Comparison of ENCODE assay signal across 2 cellular contexts in genomic region chr6:148293181-148293995, GRCh38.
TF ChIP-seq lines count a peak whose summit lies in the region.

No MANE protein-coding gene starts in this region.

TF ChIP-seq in SK-N-SH, 30 proteins besides CTCF, POLR2A, EP300 and RAD21 (continued from another document):
- no peak for TF ChIP-seq PBX3 (IDR thresholded peaks at IDR 0.05)
- no peak for TF ChIP-seq SIN3A (IDR thresholded peaks at IDR 0.05; ENCODE audit: borderline replicate concordance, low read depth, low read length)
- no peak for TF ChIP-seq NFIC (IDR thresholded peaks at IDR 0.05; ENCODE audit: borderline replicate concordance)
- no peak for TF ChIP-seq SMC3 (IDR thresholded peaks at IDR 0.05; ENCODE audit: low read depth, low read length)
- no peak for TF ChIP-seq TAF1 (IDR thresholded peaks at IDR 0.05; ENCODE audit: borderline replicate concordance, low read depth, low read length)
- no peak for TF ChIP-seq USF2 (IDR thresholded peaks at IDR 0.05; ENCODE audit: borderline replicate concordance, low read depth, low read length)
- no peak for TF ChIP-seq IRF3 (IDR thresholded peaks at IDR 0.05; ENCODE audit: low read depth, low read length)
- TF ChIP-seq FOXJ3 (CRISPR knock-in tag; IDR thresholded peaks at IDR 0.05) = no peak
- TF ChIP-seq FOSL2 (IDR thresholded peaks at IDR 0.05; ENCODE audit: borderline replicate concordance, low read depth) = no peak
- TF ChIP-seq TCF12 (IDR thresholded peaks at IDR 0.05) = no peak
- no peak for TF ChIP-seq EZH2phosphoT487 (IDR thresholded peaks at IDR 0.05; ENCODE audit: borderline replicate concordance, low read depth)
- no peak for TF ChIP-seq YY1 (IDR thresholded peaks at IDR 0.05; ENCODE audit: low read depth)
TF ChIP-seq in SK-N-SH: peak in this region for 0.

TF ChIP-seq in SK-N-SH treated with all-trans-retinoic acid at 6 μM for 48 hours, 23 proteins besides CTCF, POLR2A, EP300 and RAD21 (continued from another document):
- TF ChIP-seq, protein P1, sequence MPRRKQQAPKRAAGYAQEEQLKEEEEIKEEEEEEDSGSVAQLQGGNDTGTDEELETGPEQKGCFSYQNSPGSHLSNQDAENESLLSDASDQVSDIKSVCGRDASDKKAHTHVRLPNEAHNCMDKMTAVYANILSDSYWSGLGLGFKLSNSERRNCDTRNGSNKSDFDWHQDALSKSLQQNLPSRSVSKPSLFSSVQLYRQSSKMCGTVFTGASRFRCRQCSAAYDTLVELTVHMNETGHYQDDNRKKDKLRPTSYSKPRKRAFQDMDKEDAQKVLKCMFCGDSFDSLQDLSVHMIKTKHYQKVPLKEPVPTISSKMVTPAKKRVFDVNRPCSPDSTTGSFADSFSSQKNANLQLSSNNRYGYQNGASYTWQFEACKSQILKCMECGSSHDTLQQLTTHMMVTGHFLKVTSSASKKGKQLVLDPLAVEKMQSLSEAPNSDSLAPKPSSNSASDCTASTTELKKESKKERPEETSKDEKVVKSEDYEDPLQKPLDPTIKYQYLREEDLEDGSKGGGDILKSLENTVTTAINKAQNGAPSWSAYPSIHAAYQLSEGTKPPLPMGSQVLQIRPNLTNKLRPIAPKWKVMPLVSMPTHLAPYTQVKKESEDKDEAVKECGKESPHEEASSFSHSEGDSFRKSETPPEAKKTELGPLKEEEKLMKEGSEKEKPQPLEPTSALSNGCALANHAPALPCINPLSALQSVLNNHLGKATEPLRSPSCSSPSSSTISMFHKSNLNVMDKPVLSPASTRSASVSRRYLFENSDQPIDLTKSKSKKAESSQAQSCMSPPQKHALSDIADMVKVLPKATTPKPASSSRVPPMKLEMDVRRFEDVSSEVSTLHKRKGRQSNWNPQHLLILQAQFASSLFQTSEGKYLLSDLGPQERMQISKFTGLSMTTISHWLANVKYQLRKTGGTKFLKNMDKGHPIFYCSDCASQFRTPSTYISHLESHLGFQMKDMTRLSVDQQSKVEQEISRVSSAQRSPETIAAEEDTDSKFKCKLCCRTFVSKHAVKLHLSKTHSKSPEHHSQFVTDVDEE (CRISPR knock-in tag; IDR thresholded peaks at IDR 0.05) = no peak
- no peak for TF ChIP-seq ZC3H10 (CRISPR knock-in tag; IDR thresholded peaks at IDR 0.05)
- no peak for TF ChIP-seq ZFP3 (CRISPR knock-in tag; IDR thresholded peaks at IDR 0.05)
